In genomic region chr9:128947423-128948310, GRCh38 we compare ENCODE assay signal across 8 cellular contexts. TPM values are rescaled to one million over a fixed set of nuclear protein-coding genes. Genes with fewer than 3 reads are reported as not detected.
DNase-seq lines count a peak whose midpoint lies in the region; ATAC-seq and TF ChIP-seq lines count a peak whose summit lies in the region.

Gene DOLK (minus strand): TSS chr9:128947603. CDS start chr9:128947303, 300 bp downstream.
Gene NUP188 (plus strand): TSS chr9:128947699. CDS start chr9:128947720, 21 bp downstream.

- TF ChIP-seq CTCF in GM12864 (IDR thresholded peaks at IDR 0.05; ENCODE audit: low read depth, low read length, missing control alignments) (no peak), parathyroid adenoma (IDR thresholded peaks at IDR 0.05) (no peak), tibial artery (IDR thresholded peaks at IDR 0.05) (no peak)

- no peaks in the 10 kb centered on the region for H3K36me3 ChIP-seq in parathyroid adenoma (ENCODE audit: control insufficient read depth, insufficient read depth, low read length)
- peaks cover 0 to 56% (median 8%) of the 10 kb centered on the region in 3 donors for H3K36me3 ChIP-seq in tibial artery

- H2AFZ ChIP-seq in parathyroid adenoma, result peak within 1 kb of the TSS; percentile 95

- no peaks in the 10 kb centered on the region for H3K27me3 ChIP-seq in parathyroid adenoma (ENCODE audit: control insufficient read depth, insufficient read depth, low read length)
- H3K27me3 ChIP-seq in tibial artery, result no peaks in the 10 kb centered on the region

- H3K4me1 ChIP-seq in parathyroid adenoma (no peaks in the 10 kb centered on the region), tibial artery (peaks cover 0 to 27% (median 13%) of the 10 kb centered on the region in 4 donors)

- intact Hi-C loops in Right ventricle myocardium superior (cut with DNase I) (no loop called here), tibial artery (cut with DNase I; ENCODE audit: low total_unique reads) (no loop called here)

- H3K27ac ChIP-seq in parathyroid adenoma (peak within 1 kb of the TSS; percentile 74), tibial artery (peak within 1 kb of the TSS; percentile 87 to 96)

- DNase-seq in GM12864 (ENCODE audit: low read depth) (peak; percentile 70), NCI-H1105 treated with DMSO at 0.1 percent for 48 hours (lab: John Stamatoyannopoulos, UW) (peak; percentile 81), SW 1271 (lab: John Stamatoyannopoulos, UW) (peak; percentile 83 to 86), Right ventricle myocardium superior (peak; percentile 98), tibial artery (peak; percentile 95 to 97)
- peak; percentile 98 for DNase-seq in activated naive CD8-positive, alpha-beta T cell treated with anti-CD3 and anti-CD28 coated beads, Interleukin-2, amount 50 U/mL, for 16 hours (ENCODE audit: low read depth, low spot score)

- peak; percentile 79 for ATAC-seq in HG02642 (IDR thresholded peaks at IDR 0.05; ENCODE audit: poor library complexity, unreplicated experiment)
- ATAC-seq in Right ventricle myocardium superior (ENCODE audit: poor library complexity), result peak; percentile 96

- H3K4me3 ChIP-seq in GM12864 (ENCODE audit: low read depth, low read length), result peak within 1 kb of the TSS; percentile 98
- H3K4me3 ChIP-seq in parathyroid adenoma (ENCODE audit: low read depth, low read length), result peak within 1 kb of the TSS; percentile 73
- peak within 1 kb of the TSS; percentile 92 to 96 for H3K4me3 ChIP-seq in tibial artery

- no peak within 1 kb of the TSS for H3K9ac ChIP-seq in parathyroid adenoma

- peak within 1 kb of the TSS; percentile 89 for H3K4me2 ChIP-seq in parathyroid adenoma (ENCODE audit: low read length)

- H3K79me2 ChIP-seq in parathyroid adenoma, result no peaks in the 10 kb centered on the region

- H3K9me3 ChIP-seq in parathyroid adenoma (ENCODE audit: control insufficient read depth, low read length), result no peaks in the 10 kb centered on the region
- no peaks in the 10 kb centered on the region for H3K9me3 ChIP-seq in tibial artery

RNA-seq across cellular contexts. Expression of gene DOLK, which starts in this region (rescaled TPM):
- total RNA-seq in Right ventricle myocardium superior, result 6.4 TPM

RNA-seq across cellular contexts. Expression of gene NUP188, which starts in this region (rescaled TPM):
- total RNA-seq in Right ventricle myocardium superior, result 21.0 TPM

Comparison
In these comparisons a context has a peak if more than half of its experiments do, and no peak if none do; other contexts are left out.
1. Peak in every context shown above with its lines: DNase-seq, ATAC-seq, H3K4me3 ChIP-seq and H3K27ac ChIP-seq.